ENCODE assay signal across 29 cellular contexts in genomic region chr10:82856953-82857352, GRCh38.
"Had no signal": no experiment of that assay in that cellular context is flagged by ENCODE, and none has a peak within 500 bp of the region (broad histone marks: within the 10 kb centered on the region; RNA-seq: fewer than 3 reads in every experiment).

No MANE protein-coding gene starts in this region.

- H3K4me3 Mint-ChIP-seq: stimulated activated effector memory CD8-positive, alpha-beta T cell treated with anti-CD3 and anti-CD28 coated beads, Interleukin-12 subunit alpha, Interleukin-12 subunit beta, amount 100 ng/mL, for 72 hours; stimulated activated memory B cell treated with anti-CD40 and anti-IgM and Interleukin-4, amounts not matched to agents 10 μg/mL and 1 μg/mL and 100 μg/mL, for 72 hours; stimulated activated naive B cell treated with anti-CD40 and anti-IgM and Interleukin-4, amounts not matched to agents 10 μg/mL and 1 μg/mL and 100 μg/mL, for 72 hours; stimulated activated naive CD8-positive, alpha-beta T cell treated with anti-CD3 and anti-CD28 coated beads, Interleukin-15, amount 100 ng/mL, for 72 hours; stimulated activated naive CD8-positive, alpha-beta T cell treated with anti-CD3 and anti-CD28 coated beads, Interleukin-15, Interleukin-2, amounts not matched to agents 100 ng/mL and 50 ng/mL, for 24 hours; type B pancreatic cell had no signal

- FAIRE-seq: urothelium cell line had no signal

- DNase-seq: stimulated activated CD4-positive, alpha-beta T cell treated with anti-CD3 and anti-CD28 coated beads, Interleukin-2, amount 100 ng/mL, for 48 hours; stimulated activated CD4-positive, alpha-beta T cell treated with anti-CD3 and anti-CD28 coated beads, Interleukin-4, amount 100 ng/mL, for 1 hour; stimulated activated CD4-positive, alpha-beta T cell treated with anti-CD3 and anti-CD28 coated beads, Interleukin-4, amount 100 ng/mL, for 24 hours; stimulated activated CD4-positive, alpha-beta T cell treated with anti-CD3 and anti-CD28 coated beads, Interleukin-4, amount 100 ng/mL, for 4 hours; stimulated activated CD8-positive, alpha-beta memory T cell treated with anti-CD3 and anti-CD28 coated beads, Interleukin-4, amount 100 ng/mL, for 48 hours; stimulated activated naive B cell treated with anti-CD40 and anti-IgM and Interleukin-4, amounts not matched to agents 10 μg/mL and 1 μg/mL and 100 μg/mL, for 72 hours; stimulated activated naive CD4-positive, alpha-beta T cell; stimulated activated naive CD4-positive, alpha-beta T cell treated with Interleukin-2 at 50 U/mL for 16 hours; stimulated activated naive CD8-positive, alpha-beta T cell treated with anti-CD3 and anti-CD28 coated beads, Interleukin-15, amount 100 ng/mL, for 72 hours; stimulated activated naive CD8-positive, alpha-beta T cell treated with anti-CD3 and anti-CD28 coated beads, Interleukin-15, Interleukin-2, amounts not matched to agents 100 U/mL and 50 U/mL, for 24 hours; stomach; substantia nigra; testis; thyroid gland; tibial artery; transverse colon; trophoblast cell; upper lobe of left lung; upper lobe of right lung; uterus had no signal

- ATAC-seq: stimulated activated effector memory CD8-positive, alpha-beta T cell treated with anti-CD3 and anti-CD28 coated beads, Interleukin-12 subunit alpha, Interleukin-12 subunit beta, amount 100 ng/mL, for 72 hours; stimulated activated memory B cell treated with anti-CD40 and anti-IgM and Interleukin-4, amounts not matched to agents 10 μg/mL and 1 μg/mL and 100 μg/mL, for 72 hours; stimulated activated naive B cell treated with anti-CD40 and anti-IgM and Interleukin-4, amounts not matched to agents 10 μg/mL and 1 μg/mL and 100 μg/mL, for 72 hours; stimulated activated naive CD8-positive, alpha-beta T cell treated with anti-CD3 and anti-CD28 coated beads, Interleukin-15, amount 100 ng/mL, for 72 hours; stimulated activated naive CD8-positive, alpha-beta T cell treated with anti-CD3 and anti-CD28 coated beads, Interleukin-15, Interleukin-2, amounts not matched to agents 100 U/mL and 50 U/mL, for 24 hours; upper lobe of right lung had no signal

- H3K36me3 Mint-ChIP-seq: stimulated activated effector memory CD8-positive, alpha-beta T cell treated with anti-CD3 and anti-CD28 coated beads, Interleukin-12 subunit alpha, Interleukin-12 subunit beta, amount 100 ng/mL, for 72 hours; stimulated activated memory B cell treated with anti-CD40 and anti-IgM and Interleukin-4, amounts not matched to agents 10 μg/mL and 1 μg/mL and 100 μg/mL, for 72 hours; stimulated activated naive B cell treated with anti-CD40 and anti-IgM and Interleukin-4, amounts not matched to agents 10 μg/mL and 1 μg/mL and 100 μg/mL, for 72 hours; type B pancreatic cell had no signal

- H3K4me1 ChIP-seq: stomach, suprapubic skin, testis, thyroid gland, tibial artery, tibial nerve, transverse colon, upper lobe of left lung, upper lobe of right lung, uterus, vagina had no signal

- H3K36me3 ChIP-seq: stomach, suprapubic skin, thoracic aorta, thyroid gland, tibial artery, tibial nerve, transverse colon, upper lobe of left lung, upper lobe of right lung, uterus, vagina had no signal

- H3K27me3 ChIP-seq: stomach, suprapubic skin, testis, thyroid gland, tibial artery, tibial nerve, transverse colon, upper lobe of left lung, upper lobe of right lung, uterus, vagina had no signal

- H3K4me1 Mint-ChIP-seq: stimulated activated effector memory CD8-positive, alpha-beta T cell treated with anti-CD3 and anti-CD28 coated beads, Interleukin-12 subunit alpha, Interleukin-12 subunit beta, amount 100 ng/mL, for 72 hours; stimulated activated memory B cell treated with anti-CD40 and anti-IgM and Interleukin-4, amounts not matched to agents 10 μg/mL and 1 μg/mL and 100 μg/mL, for 72 hours; stimulated activated naive B cell treated with anti-CD40 and anti-IgM and Interleukin-4, amounts not matched to agents 10 μg/mL and 1 μg/mL and 100 μg/mL, for 72 hours; stimulated activated naive CD8-positive, alpha-beta T cell treated with anti-CD3 and anti-CD28 coated beads, Interleukin-15, amount 100 ng/mL, for 72 hours had no signal

- H3K9me3 Mint-ChIP-seq: type B pancreatic cell had no signal

- H3K27ac ChIP-seq: stomach, suprapubic skin, testis, thoracic aorta, thyroid gland, tibial artery, tibial nerve, transverse colon, upper lobe of left lung, upper lobe of right lung, uterus, vagina had no signal

- H3K4me3 ChIP-seq: stomach, suprapubic skin, testis, thoracic aorta, thyroid gland, tibial artery, tibial nerve, transverse colon, upper lobe of left lung, upper lobe of right lung, uterus, vagina had no signal

- H3K27ac Mint-ChIP-seq: stimulated activated effector memory CD8-positive, alpha-beta T cell treated with anti-CD3 and anti-CD28 coated beads, Interleukin-12 subunit alpha, Interleukin-12 subunit beta, amount 100 ng/mL, for 72 hours; stimulated activated memory B cell treated with anti-CD40 and anti-IgM and Interleukin-4, amounts not matched to agents 10 μg/mL and 1 μg/mL and 100 μg/mL, for 72 hours; stimulated activated naive B cell treated with anti-CD40 and anti-IgM and Interleukin-4, amounts not matched to agents 10 μg/mL and 1 μg/mL and 100 μg/mL, for 72 hours; stimulated activated naive CD8-positive, alpha-beta T cell treated with anti-CD3 and anti-CD28 coated beads, Interleukin-15, amount 100 ng/mL, for 72 hours; stimulated activated naive CD8-positive, alpha-beta T cell treated with anti-CD3 and anti-CD28 coated beads, Interleukin-15, Interleukin-2, amounts not matched to agents 100 ng/mL and 50 ng/mL, for 24 hours; type B pancreatic cell had no signal

- H3K27me3 Mint-ChIP-seq: stimulated activated memory B cell treated with anti-CD40 and anti-IgM and Interleukin-4, amounts not matched to agents 10 μg/mL and 1 μg/mL and 100 μg/mL, for 72 hours; stimulated activated naive B cell treated with anti-CD40 and anti-IgM and Interleukin-4, amounts not matched to agents 10 μg/mL and 1 μg/mL and 100 μg/mL, for 72 hours; stimulated activated naive CD8-positive, alpha-beta T cell treated with anti-CD3 and anti-CD28 coated beads, Interleukin-15, amount 100 ng/mL, for 72 hours; stimulated activated naive CD8-positive, alpha-beta T cell treated with anti-CD3 and anti-CD28 coated beads, Interleukin-15, Interleukin-2, amounts not matched to agents 100 ng/mL and 50 ng/mL, for 24 hours; type B pancreatic cell had no signal

- H3K9me3 ChIP-seq: stomach, suprapubic skin, testis, thoracic aorta, thyroid gland, tibial artery, tibial nerve, transverse colon, upper lobe of left lung, upper lobe of right lung, uterus, vagina had no signal
